Comparison of ENCODE assay signal across 12 cellular contexts in the genomic region with DNA sequence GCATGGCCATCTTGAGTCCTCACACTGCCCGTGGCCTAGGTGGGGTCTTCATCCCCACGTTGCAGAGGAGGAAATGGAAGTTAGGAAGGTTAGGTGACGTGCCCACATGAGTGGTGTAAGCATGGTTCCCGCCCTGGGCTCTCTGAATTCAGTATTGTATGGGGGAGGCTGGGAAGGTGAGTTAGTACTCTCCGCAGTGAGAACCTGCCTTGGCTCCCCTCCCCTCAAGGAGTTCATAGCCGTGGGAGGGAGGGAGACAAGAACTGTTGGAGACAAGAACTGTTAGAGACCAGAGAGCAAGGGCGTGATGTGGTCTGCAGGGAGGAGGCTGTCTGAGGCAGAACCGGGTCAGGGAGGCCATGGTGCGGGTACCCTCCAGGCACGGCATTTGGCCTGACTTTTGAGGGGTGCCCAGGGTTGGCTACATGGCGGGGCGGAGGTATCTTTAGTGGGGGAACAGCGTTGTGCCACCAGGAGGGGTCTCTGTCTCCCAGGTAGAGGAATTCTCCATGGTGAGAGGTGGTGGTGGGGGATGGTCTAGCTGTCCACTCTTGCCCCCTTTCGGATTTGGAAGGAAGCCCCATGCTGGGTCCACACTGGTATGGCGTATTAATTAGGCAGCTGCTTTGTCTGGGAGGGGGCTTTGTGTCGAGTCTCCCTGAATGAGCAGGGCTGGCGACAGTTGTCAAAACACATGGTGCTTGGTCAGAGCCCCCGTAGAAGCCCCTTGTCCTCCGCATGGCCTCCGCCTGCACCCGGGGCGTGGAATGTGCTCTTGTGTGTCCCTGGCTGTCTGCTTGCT. TPM values are rescaled to one million over a fixed set of nuclear protein-coding genes. Genes with fewer than 3 reads are reported as not detected.
DNase-seq lines count a peak whose midpoint lies in the region; ATAC-seq and TF ChIP-seq lines count a peak whose summit lies in the region.
"Had no signal": no experiment of that assay in that cellular context is flagged by ENCODE, and none has a peak within 500 bp of the region (broad histone marks: within the 10 kb centered on the region; RNA-seq: fewer than 3 reads in every experiment).

No MANE protein-coding gene starts in this region.

- intact Hi-C loops in transverse colon (cut with DNase I; ENCODE audit: low total_unique reads) (no loop called here), left colon (cut with DNase I, micrococcal nuclease) (no loop called here)

- WGBS in transverse colon (ENCODE audit: low coverage in 1 of 2), 2 donors: 84 to 89% methylated on average over 6 to 21 of the region's 22 CpGs

- peak overlapping the region; percentile 41 for H3K27ac Mint-ChIP-seq in activated CD4-positive, alpha-beta T cell treated with anti-CD3 and anti-CD28 coated beads, Interleukin-2, amount 10 ng/mL, durations not matched to agents 7 days and 5 days
- peak overlapping the region; percentile 81 for H3K27ac Mint-ChIP-seq in mesothelial cell of epicardium

- no peak overlapping the region for H3K4me3 ChIP-seq in choroid plexus epithelial cell (ENCODE audit: low read depth, low read length)
- no peak overlapping the region for H3K4me3 ChIP-seq in transverse colon
- H3K4me3 ChIP-seq: SK-N-MC had no signal

- CTCF ChIA-PET in activated CD4-positive, alpha-beta T cell treated with anti-CD3 and anti-CD28 coated beads, Interleukin-2, amount 10 ng/mL, durations not matched to agents 7 days and 5 days (lab: Charles Lee): no interaction called here

- no peak for ATAC-seq in left colon

- no peak for TF ChIP-seq EP300 in transverse colon (IDR thresholded peaks at IDR 0.05; ENCODE audit: low read depth)

- no peak for TF ChIP-seq POLR2A in transverse colon (IDR thresholded peaks at IDR 0.05)

- H3K4me1 Mint-ChIP-seq in activated CD4-positive, alpha-beta T cell treated with anti-CD3 and anti-CD28 coated beads, Interleukin-2, amount 10 ng/mL, durations not matched to agents 7 days and 5 days: peaks cover 45% of the 10 kb centered on the region
- H3K4me1 Mint-ChIP-seq in mesothelial cell of epicardium: peaks cover 37% of the 10 kb centered on the region

- H3K27me3 ChIP-seq in transverse colon: no peaks in the 10 kb centered on the region

- TF ChIP-seq CTCF in choroid plexus epithelial cell (conservative IDR thresholded peaks at IDR 0.05; ENCODE audit: low read depth, low read length): peak; percentile 6
- TF ChIP-seq CTCF in mesothelial cell of epicardium (IDR thresholded peaks at IDR 0.05; ENCODE audit: unreplicated experiment): no peak
- no peak for TF ChIP-seq CTCF in transverse colon (IDR thresholded peaks at IDR 0.05)

- H3K9me3 ChIP-seq in transverse colon: no peaks in the 10 kb centered on the region

- in situ Hi-C loops in transverse colon (cut with MboI; ENCODE audit: low pct_ligation_motif_present in 1 of 4, low pct_unique_long_range_greater_than_20kb in 1 of 4, low sequenced_read_pairs in 3 of 4): no loop called here

- H3K9me3 Mint-ChIP-seq in activated CD4-positive, alpha-beta T cell treated with anti-CD3 and anti-CD28 coated beads, Interleukin-2, amount 10 ng/mL, durations not matched to agents 7 days and 5 days: no peaks in the 10 kb centered on the region
- no peaks in the 10 kb centered on the region for H3K9me3 Mint-ChIP-seq in mesothelial cell of epicardium

- no peak for DNase-seq in activated CD4-positive, alpha-beta T cell treated with anti-CD3 and anti-CD28 coated beads, Interleukin-2, amount 10 ng/mL, durations not matched to agents 7 days and 5 days
- no peak for DNase-seq in activated CD4-positive, alpha-beta T cell treated with anti-CD3 and anti-CD28 coated beads for 48 hours
- DNase-seq in choroid plexus epithelial cell (ENCODE audit: low read depth) (no peak), mesothelial cell of epicardium (ENCODE audit: low spot score in 2 of 2, unreplicated experiment in 2 of 2) (no peak), transverse colon (no peak), cortex of kidney (lab: John Stamatoyannopoulos, UW) (no peak), left colon (no peak)
- DNase-seq in activated effector memory CD4-positive, alpha-beta T cell treated with Interleukin-2 at 50 U/mL for 16 hours: no peak
- DNase-seq: ACHN; activated CD8-positive, alpha-beta memory T cell treated with anti-CD3 and anti-CD28 coated beads, Interleukin-2, amount 50 U/mL, for 48 hours; GF-D8 had no signal

- POLR2A ChIA-PET in activated CD4-positive, alpha-beta T cell treated with anti-CD3 and anti-CD28 coated beads, Interleukin-2, amount 10 ng/mL, durations not matched to agents 7 days and 5 days (lab: Charles Lee): no interaction called here

- peak overlapping the region; percentile 87 to 94 (median 92) for H3K27ac ChIP-seq in transverse colon
- H3K27ac ChIP-seq: SK-N-MC had no signal

- peaks cover 0 to 8% (median 0%) of the 10 kb centered on the region in 4 donors for H3K36me3 ChIP-seq in transverse colon

- H3K36me3 Mint-ChIP-seq in activated CD4-positive, alpha-beta T cell treated with anti-CD3 and anti-CD28 coated beads, Interleukin-2, amount 10 ng/mL, durations not matched to agents 7 days and 5 days (ENCODE audit: low read depth): peaks cover 17% of the 10 kb centered on the region
- peaks cover 12% of the 10 kb centered on the region for H3K36me3 Mint-ChIP-seq in mesothelial cell of epicardium

- peaks cover 35 to 90% (median 81%) of the 10 kb centered on the region in 4 donors for H3K4me1 ChIP-seq in transverse colon

- no peak overlapping the region for H3K4me3 Mint-ChIP-seq in activated CD4-positive, alpha-beta T cell treated with anti-CD3 and anti-CD28 coated beads, Interleukin-2, amount 10 ng/mL, durations not matched to agents 7 days and 5 days
- H3K4me3 Mint-ChIP-seq in mesothelial cell of epicardium: no peak overlapping the region

- H3K27me3 Mint-ChIP-seq in activated CD4-positive, alpha-beta T cell treated with anti-CD3 and anti-CD28 coated beads, Interleukin-2, amount 10 ng/mL, durations not matched to agents 7 days and 5 days: no peaks in the 10 kb centered on the region
- no peaks in the 10 kb centered on the region for H3K27me3 Mint-ChIP-seq in mesothelial cell of epicardium (ENCODE audit: low read depth)

RNA-seq across cellular contexts. Expression of a gene that starts 45.8 kb away (rescaled TPM):
- 1 to 10 TPM; 3.5 to 3.7 TPM for total RNA-seq in activated CD4-positive, alpha-beta T cell treated with anti-CD3 and anti-CD28 coated beads, Interleukin-2, amount 10 ng/mL, durations not matched to agents 7 days and 5 days
- total RNA-seq in mesothelial cell of epicardium (6.1 to 6.8 TPM (median 6.7 TPM) in 3 replicates), transverse colon (10 to 100 TPM in 2 of 4 donors, 1 to 10 TPM in 1, not detected in 1; 2.6 to 44.8 (median 14.4) TPM), left colon (10 to 100 TPM; 10.1 to 10.2 TPM)

RNA-seq across cellular contexts. Expression of a gene that starts 51.0 kb away (rescaled TPM):
- 100 to 1,000 TPM; 337 to 354 TPM for total RNA-seq in activated CD4-positive, alpha-beta T cell treated with anti-CD3 and anti-CD28 coated beads, Interleukin-2, amount 10 ng/mL, durations not matched to agents 7 days and 5 days
- total RNA-seq in mesothelial cell of epicardium (452 to 469 TPM (median 460 TPM) in 3 replicates), transverse colon (1,000 to 10,000 TPM in 1 of 4 donors, 100 to 1,000 TPM in 3; 458 to 1,080 (median 723) TPM), left colon (1,000 to 10,000 TPM in 1 of 2 donors, 100 to 1,000 TPM in 1; 971 to 1,150 TPM)
